ENCODE assay signal across 8 cellular contexts in the genomic region with DNA sequence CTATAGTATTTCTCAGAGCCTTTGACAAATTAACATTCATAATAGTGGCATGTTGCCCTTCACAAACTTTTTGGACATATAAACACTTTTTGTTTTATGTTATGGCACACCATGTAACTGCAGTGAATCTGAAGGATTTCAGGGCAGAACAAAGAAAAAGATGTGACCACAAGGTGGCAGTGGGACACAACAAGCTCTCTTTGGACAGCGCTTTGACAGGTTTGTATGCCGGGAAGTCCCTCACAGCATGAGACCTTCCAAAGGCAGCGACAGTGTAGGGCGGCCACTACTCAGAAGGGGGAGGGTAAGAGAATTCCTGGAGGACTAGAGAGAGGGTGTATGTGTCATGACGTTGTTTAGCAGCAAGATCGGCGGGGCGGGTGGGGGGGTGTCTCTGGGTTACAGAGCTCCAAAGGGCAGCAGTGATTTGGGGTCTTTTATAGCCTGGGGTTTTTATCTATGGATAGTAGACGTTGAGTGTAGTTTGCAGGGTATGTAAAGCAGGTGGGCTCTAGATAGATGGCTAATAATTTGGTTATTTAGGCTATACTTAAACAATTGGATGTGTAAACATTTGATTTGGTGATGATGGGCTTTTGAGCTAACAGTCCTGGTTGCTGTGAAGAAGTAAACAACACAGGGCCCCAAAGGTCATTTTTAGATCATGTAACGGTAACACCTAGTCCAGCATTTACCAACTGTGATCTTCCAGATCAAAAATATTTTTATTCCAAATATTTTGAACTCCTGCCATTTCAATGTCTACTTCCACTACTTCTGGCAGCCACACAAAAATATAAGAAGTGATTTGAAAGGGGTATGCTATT. TPM values are rescaled to one million over a fixed set of nuclear protein-coding genes. Genes with fewer than 3 reads are reported as not detected.
DNase-seq lines count a peak whose midpoint lies in the region; ATAC-seq and TF ChIP-seq lines count a peak whose summit lies in the region.

No MANE protein-coding gene starts in this region.

- no peak for TF ChIP-seq POLR2A in right lobe of liver (IDR thresholded peaks at IDR 0.05)

- intact Hi-C loops in right lobe of liver (cut with DNase I) = no loop called here

- no peak overlapping the region for H3K4me3 ChIP-seq in BE2C (ENCODE audit: low read depth, low read length)
- H3K4me3 ChIP-seq in right lobe of liver = no peak overlapping the region

- ATAC-seq in HG03439 (IDR thresholded peaks at IDR 0.05; ENCODE audit: unreplicated experiment) = peak; percentile 80
- ATAC-seq in right lobe of liver = peak; percentile 99 to 100 (median 99)

- 35% methylated on average over 10 of the region's 10 CpGs for WGBS in right lobe of liver (ENCODE audit: insufficient coverage, low coverage, low lambda C conversion rate, missing lambda C conversion rate)

- no peaks in the 10 kb centered on the region for H3K9me3 ChIP-seq in BE2C
- H3K9me3 ChIP-seq in right lobe of liver = peaks cover 0 to 9% (median 3%) of the 10 kb centered on the region in 4 donors

- H3K36me3 ChIP-seq in BE2C (no peaks in the 10 kb centered on the region), right lobe of liver (no peaks in the 10 kb centered on the region)

- DNase-seq in BE2C = peak; percentile 71
- DNase-seq in GM19240 (ENCODE audit: insufficient read length, low spot score) = peak; percentile 40
- DNase-seq in NCI-H446 (lab: John Stamatoyannopoulos, UW) = peak; percentile 79 to 86
- DNase-seq in activated CD4-positive, CD25-positive, alpha-beta regulatory T cell treated with anti-CD3 and anti-CD28 coated beads, Interleukin-2, amount 50 U/mL, for 16 hours (ENCODE audit: low read depth, low spot score) = peak; percentile 48
- DNase-seq in cerebellar cortex (ENCODE audit: low spot score) = peak; percentile 57
- peak; percentile 58 to 66 (median 59) for DNase-seq in right lobe of liver
- DNase-seq in stimulated activated CD8-positive, alpha-beta memory T cell treated with anti-CD3 and anti-CD28 coated beads, Interleukin-2, amount 100 ng/mL, for 1 hour (ENCODE audit: low read depth in 2 of 2) = peak; percentile 40 to 43

- peak; percentile 89 for TF ChIP-seq CTCF in BE2C (IDR thresholded peaks at IDR 0.05; ENCODE audit: low read depth, low read length)
- peak; percentile 71 to 91 (median 76) for TF ChIP-seq CTCF in right lobe of liver (IDR thresholded peaks at IDR 0.05)

- H3K27me3 ChIP-seq in BE2C = no peaks in the 10 kb centered on the region
- no peaks in the 10 kb centered on the region for H3K27me3 ChIP-seq in right lobe of liver

- no peaks in the 10 kb centered on the region for H3K4me1 ChIP-seq in BE2C
- no peaks in the 10 kb centered on the region for H3K4me1 ChIP-seq in right lobe of liver

- H3K27ac ChIP-seq in right lobe of liver = peak overlapping the region in 1 of 3 donors; percentile 63

RNA-seq across cellular contexts. Expression of a gene that starts 22.9 kb away (rescaled TPM):
- polyA plus RNA-seq in BE2C (2012; ENCODE audit: insufficient read depth, insufficient read length, low read depth) = 1.1 TPM
- total RNA-seq in right lobe of liver = 1 to 10 TPM; 1.5 to 6.9 (median 4.1) TPM

RNA-seq across cellular contexts. Expression of a gene that starts 46.5 kb away (rescaled TPM):
- polyA plus RNA-seq in BE2C (2012; ENCODE audit: insufficient read depth, insufficient read length, low read depth) = 9.0 TPM
- 1 to 10 TPM; 1.2 to 7.3 (median 2.8) TPM for total RNA-seq in right lobe of liver
